In the genomic region with DNA sequence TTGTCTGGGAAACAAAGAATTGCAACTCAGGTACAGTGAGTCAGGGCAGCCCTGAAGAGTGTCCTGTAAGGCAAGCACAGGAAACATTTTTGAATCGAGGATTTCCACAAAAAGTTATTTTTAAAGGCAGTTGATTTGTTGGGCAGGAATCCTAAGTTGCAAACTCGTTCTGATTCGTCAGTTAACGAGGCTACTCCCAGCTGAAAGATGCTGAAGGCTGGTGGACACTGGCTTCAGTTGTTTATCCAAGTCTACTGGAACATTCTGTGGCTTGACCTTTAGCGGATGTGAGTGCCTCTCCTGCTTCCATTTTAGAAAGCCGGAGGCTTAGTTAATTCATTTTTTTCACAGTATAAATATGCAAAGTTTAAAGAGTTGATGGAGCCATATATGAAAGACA, we compare ENCODE assay signal across 22 cellular contexts.
DNase-seq lines count a peak whose midpoint lies in the region; ATAC-seq and TF ChIP-seq lines count a peak whose summit lies in the region.
"Had no signal": no experiment of that assay in that cellular context is flagged by ENCODE, and none has a peak within 500 bp of the region (broad histone marks: within the 10 kb centered on the region; RNA-seq: fewer than 3 reads in every experiment).

No MANE protein-coding gene starts in this region.

- H3K9me3 ChIP-seq in gastrocnemius medialis: no peaks in the 10 kb centered on the region
- H3K9me3 ChIP-seq: BE2C, left ventricle myocardium inferior, sigmoid colon, SK-N-SH had no signal

- DNase-seq in HCEC 1CT: peak; percentile 84
- peak; percentile 63 for DNase-seq in astrocyte of the hippocampus (ENCODE audit: low read depth, low spot score)
- DNase-seq in fibroblast of the conjunctiva (ENCODE audit: low read depth): peak; percentile 16
- DNase-seq in skeletal muscle cell (ENCODE audit: low read depth): peak; percentile 15
- no peak for DNase-seq in WTC11 (ENCODE audit: low spot score)
- DNase-seq in gastrocnemius medialis: no peak
- no peak for DNase-seq in stimulated activated naive CD8-positive, alpha-beta T cell treated with anti-CD3 and anti-CD28 coated beads, Interleukin-15, amount 100 ng/mL, for 72 hours
- DNase-seq: activated naive CD8-positive, alpha-beta T cell treated with anti-CD3 and anti-CD28 coated beads, Interleukin-2, amount 50 U/mL, for 24 hours; BE2C; GF-D8; left ventricle myocardium inferior; NCI-H1105 treated with DMSO at 0.1 percent for 48 hours; NCI-H2171; NCI-H774; occipital lobe; sigmoid colon; SK-N-SH; T1000 had no signal

- TF ChIP-seq POLR2A in gastrocnemius medialis (IDR thresholded peaks at IDR 0.05): no peak

- H3K36me3 ChIP-seq in gastrocnemius medialis: no peaks in the 10 kb centered on the region
- H3K36me3 ChIP-seq: BE2C, left ventricle myocardium inferior, sigmoid colon had no signal

- TF ChIP-seq CTCF in WTC11 (IDR thresholded peaks at IDR 0.05) (no peak), gastrocnemius medialis (IDR thresholded peaks at IDR 0.05 in 4 of 5, conservative IDR thresholded peaks at IDR 0.05 in 1 of 5) (no peak)

- peaks cover 36% of the 10 kb centered on the region for H3K4me1 Mint-ChIP-seq in WTC11
- H3K4me1 Mint-ChIP-seq in stimulated activated naive CD8-positive, alpha-beta T cell treated with anti-CD3 and anti-CD28 coated beads, Interleukin-15, amount 100 ng/mL, for 72 hours: peaks cover 56% of the 10 kb centered on the region

- H3K9me3 Mint-ChIP-seq in WTC11: peaks cover 4% of the 10 kb centered on the region; the same call in 1 of the 2 replicates
- no peaks in the 10 kb centered on the region for H3K9me3 Mint-ChIP-seq in stimulated activated naive CD8-positive, alpha-beta T cell treated with anti-CD3 and anti-CD28 coated beads, Interleukin-15, amount 100 ng/mL, for 72 hours
- H3K9me3 Mint-ChIP-seq: activated naive CD8-positive, alpha-beta T cell treated with anti-CD3 and anti-CD28 coated beads, Interleukin-2, amount 50 U/mL, for 24 hours; activated T-helper 2 cell treated with anti-CD3 and anti-CD28 coated beads, Interferon-gamma antibody, Interleukin-2, Interleukin-4, amounts not matched to agents 10 μg/mL and 5 μg/mL and 100 μg/mL, durations not matched to agents 14 hours and 24 hours and 36 hours had no signal

- no peak overlapping the region for H3K4me3 Mint-ChIP-seq in WTC11
- no peak overlapping the region for H3K4me3 Mint-ChIP-seq in stimulated activated naive CD8-positive, alpha-beta T cell treated with anti-CD3 and anti-CD28 coated beads, Interleukin-15, amount 100 ng/mL, for 72 hours
- H3K4me3 Mint-ChIP-seq: activated naive CD8-positive, alpha-beta T cell treated with anti-CD3 and anti-CD28 coated beads, Interleukin-2, amount 50 U/mL, for 24 hours had no signal

- POLR2A ChIA-PET in WTC11 (lab: Charles Lee): no interaction called here

- H3K27ac Mint-ChIP-seq in WTC11: no peak overlapping the region
- H3K27ac Mint-ChIP-seq in stimulated activated naive CD8-positive, alpha-beta T cell treated with anti-CD3 and anti-CD28 coated beads, Interleukin-15, amount 100 ng/mL, for 72 hours: no peak overlapping the region
- H3K27ac Mint-ChIP-seq: activated naive CD8-positive, alpha-beta T cell treated with anti-CD3 and anti-CD28 coated beads, Interleukin-2, amount 50 U/mL, for 24 hours; activated T-helper 2 cell treated with anti-CD3 and anti-CD28 coated beads, Interferon-gamma antibody, Interleukin-2, Interleukin-4, amounts not matched to agents 10 μg/mL and 5 μg/mL and 100 μg/mL, durations not matched to agents 14 hours and 24 hours and 36 hours had no signal

- CTCF ChIA-PET in WTC11 (lab: Charles Lee): interaction anchor here (5.3 kb wide), 1 partner anchor 53 kb away, joined by 189 read pairs; no protein-coding TSS in a partner anchor

- intact Hi-C loops in gastrocnemius medialis (cut with DNase I; ENCODE audit: low total_unique reads): no loop called here

- H3K27me3 Mint-ChIP-seq in WTC11 (ENCODE audit: low read depth): peaks cover 53% of the 10 kb centered on the region
- peaks cover 36% of the 10 kb centered on the region for H3K27me3 Mint-ChIP-seq in stimulated activated naive CD8-positive, alpha-beta T cell treated with anti-CD3 and anti-CD28 coated beads, Interleukin-15, amount 100 ng/mL, for 72 hours

- in situ Hi-C loops in gastrocnemius medialis (cut with MboI; ENCODE audit: low sequenced_read_pairs in 4 of 4): loop anchor here in 2 of 4 donors (5.0 kb wide), 2 partner anchors 42 to 52 kb away; no protein-coding TSS in a partner anchor

- H3K4me1 ChIP-seq in gastrocnemius medialis: peaks cover 4% of the 10 kb centered on the region in 2 donors
- H3K4me1 ChIP-seq: BE2C had no signal

- H3K4me3 ChIP-seq in skeletal muscle cell (ENCODE audit: low read depth, low read length): no peak overlapping the region
- no peak overlapping the region for H3K4me3 ChIP-seq in gastrocnemius medialis
- H3K4me3 ChIP-seq: GM12878, left ventricle myocardium inferior, sigmoid colon had no signal

- H3K27me3 ChIP-seq in gastrocnemius medialis: peaks cover 0 to 6% (median 5%) of the 10 kb centered on the region in 3 donors
- H3K27me3 ChIP-seq: BE2C had no signal

- no peak overlapping the region for H3K27ac ChIP-seq in gastrocnemius medialis
- H3K27ac ChIP-seq: KMS-11, left ventricle myocardium inferior, sigmoid colon had no signal

- ATAC-seq in WTC11: no peak
- no peak for ATAC-seq in gastrocnemius medialis
- no peak for ATAC-seq in stimulated activated naive CD8-positive, alpha-beta T cell treated with anti-CD3 and anti-CD28 coated beads, Interleukin-15, amount 100 ng/mL, for 72 hours
- ATAC-seq: activated naive CD8-positive, alpha-beta T cell treated with anti-CD3 and anti-CD28 coated beads, Interleukin-2, amount 50 U/mL, for 24 hours; GM12878; Panc1 had no signal

- no peaks in the 10 kb centered on the region for H3K36me3 Mint-ChIP-seq in WTC11

TF ChIP-seq in WTC11, 78 proteins besides CTCF, POLR2A, EP300 and RAD21 (continues in another document):
- TF ChIP-seq ZNF232 (CRISPR knock-in tag; IDR thresholded peaks at IDR 0.05): no peak
- TF ChIP-seq TP53 (CRISPR knock-in tag; IDR thresholded peaks at IDR 0.05): no peak
- TF ChIP-seq GTF2I (CRISPR knock-in tag; conservative IDR thresholded peaks at IDR 0.05): no peak
- TF ChIP-seq, protein P1, sequence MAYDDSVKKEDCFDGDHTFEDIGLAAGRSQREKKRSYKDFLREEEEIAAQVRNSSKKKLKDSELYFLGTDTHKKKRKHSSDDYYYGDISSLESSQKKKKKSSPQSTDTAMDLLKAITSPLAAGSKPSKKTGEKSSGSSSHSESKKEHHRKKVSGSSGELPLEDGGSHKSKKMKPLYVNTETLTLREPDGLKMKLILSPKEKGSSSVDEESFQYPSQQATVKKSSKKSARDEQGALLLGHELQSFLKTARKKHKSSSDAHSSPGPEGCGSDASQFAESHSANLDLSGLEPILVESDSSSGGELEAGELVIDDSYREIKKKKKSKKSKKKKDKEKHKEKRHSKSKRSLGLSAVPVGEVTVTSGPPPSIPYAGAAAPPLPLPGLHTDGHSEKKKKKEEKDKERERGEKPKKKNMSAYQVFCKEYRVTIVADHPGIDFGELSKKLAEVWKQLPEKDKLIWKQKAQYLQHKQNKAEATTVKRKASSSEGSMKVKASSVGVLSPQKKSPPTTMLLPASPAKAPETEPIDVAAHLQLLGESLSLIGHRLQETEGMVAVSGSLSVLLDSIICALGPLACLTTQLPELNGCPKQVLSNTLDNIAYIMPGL (CRISPR knock-in tag; IDR thresholded peaks at IDR 0.05): no peak
- no peak for TF ChIP-seq ELF4 (CRISPR knock-in tag; IDR thresholded peaks at IDR 0.05; ENCODE audit: low read depth)
- no peak for TF ChIP-seq ZNF317 (CRISPR knock-in tag; IDR thresholded peaks at IDR 0.05; ENCODE audit: borderline replicate concordance, low read depth)
- no peak for TF ChIP-seq SP1 (CRISPR knock-in tag; conservative IDR thresholded peaks at IDR 0.05)
- TF ChIP-seq, protein P2, sequence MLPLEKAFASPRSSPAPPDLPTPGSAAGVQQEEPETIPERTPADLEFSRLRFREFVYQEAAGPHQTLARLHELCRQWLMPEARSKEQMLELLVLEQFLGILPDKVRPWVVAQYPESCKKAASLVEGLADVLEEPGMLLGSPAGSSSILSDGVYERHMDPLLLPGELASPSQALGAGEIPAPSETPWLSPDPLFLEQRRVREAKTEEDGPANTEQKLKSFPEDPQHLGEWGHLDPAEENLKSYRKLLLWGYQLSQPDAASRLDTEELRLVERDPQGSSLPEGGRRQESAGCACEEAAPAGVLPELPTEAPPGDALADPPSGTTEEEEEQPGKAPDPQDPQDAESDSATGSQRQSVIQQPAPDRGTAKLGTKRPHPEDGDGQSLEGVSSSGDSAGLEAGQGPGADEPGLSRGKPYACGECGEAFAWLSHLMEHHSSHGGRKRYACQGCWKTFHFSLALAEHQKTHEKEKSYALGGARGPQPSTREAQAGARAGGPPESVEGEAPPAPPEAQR (CRISPR knock-in tag; IDR thresholded peaks at IDR 0.05): no peak
- TF ChIP-seq, protein P3, sequence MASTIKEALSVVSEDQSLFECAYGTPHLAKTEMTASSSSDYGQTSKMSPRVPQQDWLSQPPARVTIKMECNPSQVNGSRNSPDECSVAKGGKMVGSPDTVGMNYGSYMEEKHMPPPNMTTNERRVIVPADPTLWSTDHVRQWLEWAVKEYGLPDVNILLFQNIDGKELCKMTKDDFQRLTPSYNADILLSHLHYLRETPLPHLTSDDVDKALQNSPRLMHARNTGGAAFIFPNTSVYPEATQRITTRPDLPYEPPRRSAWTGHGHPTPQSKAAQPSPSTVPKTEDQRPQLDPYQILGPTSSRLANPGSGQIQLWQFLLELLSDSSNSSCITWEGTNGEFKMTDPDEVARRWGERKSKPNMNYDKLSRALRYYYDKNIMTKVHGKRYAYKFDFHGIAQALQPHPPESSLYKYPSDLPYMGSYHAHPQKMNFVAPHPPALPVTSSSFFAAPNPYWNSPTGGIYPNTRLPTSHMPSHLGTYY (CRISPR knock-in tag; IDR thresholded peaks at IDR 0.05): no peak
- TF ChIP-seq PRRX2 (CRISPR knock-in tag; IDR thresholded peaks at IDR 0.05): no peak
- TF ChIP-seq, protein P4, sequence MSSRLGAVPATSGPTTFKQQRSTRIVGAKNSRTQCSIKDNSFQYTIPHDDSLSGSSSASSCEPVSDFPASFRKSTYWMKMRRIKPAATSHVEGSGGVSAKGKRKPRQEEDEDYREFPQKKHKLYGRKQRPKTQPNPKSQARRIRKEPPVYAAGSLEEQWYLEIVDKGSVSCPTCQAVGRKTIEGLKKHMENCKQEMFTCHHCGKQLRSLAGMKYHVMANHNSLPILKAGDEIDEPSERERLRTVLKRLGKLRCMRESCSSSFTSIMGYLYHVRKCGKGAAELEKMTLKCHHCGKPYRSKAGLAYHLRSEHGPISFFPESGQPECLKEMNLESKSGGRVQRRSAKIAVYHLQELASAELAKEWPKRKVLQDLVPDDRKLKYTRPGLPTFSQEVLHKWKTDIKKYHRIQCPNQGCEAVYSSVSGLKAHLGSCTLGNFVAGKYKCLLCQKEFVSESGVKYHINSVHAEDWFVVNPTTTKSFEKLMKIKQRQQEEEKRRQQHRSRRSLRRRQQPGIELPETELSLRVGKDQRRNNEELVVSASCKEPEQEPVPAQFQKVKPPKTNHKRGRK (CRISPR knock-in tag; IDR thresholded peaks at IDR 0.05; ENCODE audit: borderline replicate concordance): no peak
- no peak for TF ChIP-seq ZNF423 (CRISPR knock-in tag; IDR thresholded peaks at IDR 0.05)

Comparison
In these comparisons a context has a peak if more than half of its experiments do, and no peak if none do; other contexts are left out.
1. DNase-seq: peak in HCEC 1CT (single experiment), astrocyte of the hippocampus (single experiment), fibroblast of the conjunctiva (single experiment) and skeletal muscle cell (single experiment); none in WTC11 (single experiment), gastrocnemius medialis (0 of 2) and stimulated activated naive CD8-positive, alpha-beta T cell treated with anti-CD3 and anti-CD28 coated beads, Interleukin-15, amount 100 ng/mL, for 72 hours (0 of 2).